Comparison of ENCODE assay signal across 7 cellular contexts in the genomic region with DNA sequence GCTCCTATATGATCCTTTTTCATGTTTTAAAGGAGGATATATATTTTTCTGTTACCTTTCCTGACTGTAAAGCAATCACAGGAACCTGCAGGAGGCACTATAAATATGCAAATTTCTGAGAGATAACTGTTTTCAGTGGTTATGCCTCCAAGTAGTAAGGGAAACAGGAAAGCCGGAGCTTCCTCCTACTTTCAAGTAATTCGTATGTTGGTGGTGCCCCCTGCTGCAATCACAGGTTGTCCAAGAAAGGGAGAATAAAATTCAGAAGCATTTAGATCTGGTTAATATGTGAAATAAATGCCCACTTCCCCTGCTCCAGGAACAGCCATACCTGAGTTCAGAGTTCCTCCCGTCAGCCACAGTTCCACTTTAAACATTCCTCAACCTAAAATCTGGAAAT. TPM values are rescaled to one million over a fixed set of nuclear protein-coding genes. Genes with fewer than 3 reads are reported as not detected.
DNase-seq lines count a peak whose midpoint lies in the region; ATAC-seq, FAIRE-seq and TF ChIP-seq lines count a peak whose summit lies in the region.

No MANE protein-coding gene starts in this region.

- TF ChIP-seq CTCF in SK-N-SH (IDR thresholded peaks at IDR 0.05) (peak; percentile 52), HepG2 (CRISPR knock-in tag; IDR thresholded peaks at IDR 0.05) (peak; percentile 47)

- no peaks in the 10 kb centered on the region for H3F3A ChIP-seq in SK-N-SH (replicated peaks; ENCODE audit: insufficient read depth)

- H3K4me2 ChIP-seq in SK-N-SH, result no peak overlapping the region
- no peak overlapping the region for H3K4me2 ChIP-seq in HepG2 (ENCODE audit: low read depth, low read length)

- H3K9ac ChIP-seq in SK-N-SH (no peak overlapping the region), HepG2 (ENCODE audit: insufficient read depth, low read depth, low read length) (no peak overlapping the region)

- H3K27ac ChIP-seq in SK-N-SH (ENCODE audit: low read depth in 2 of 2, low read length in 1 of 2) (no peak overlapping the region), HepG2 (ENCODE audit: extremely low read length, insufficient read depth, low read length) (no peak overlapping the region)

- H3K36me3 ChIP-seq in SK-N-SH (replicated peaks in 1 of 2; ENCODE audit: control insufficient read depth in 1 of 2, insufficient read depth in 2 of 2, low read length in 1 of 2), result no peaks in the 10 kb centered on the region
- H3K36me3 ChIP-seq in HepG2 (replicated peaks in 1 of 2; ENCODE audit: control insufficient read depth in 1 of 2, insufficient read depth in 2 of 2, low read length in 2 of 2), result no peaks in the 10 kb centered on the region

- no TSS peak for BruUV-seq in HepG2 (replicated peaks; lab: Mats Ljungman, UMichigan)

- CTCF ChIA-PET in SK-N-SH (lab: Yijun Ruan, JAX), result interaction anchor here (0.5 to 18.8 kb wide), 5 partner anchors 10 to 19 kb away, joined by 3 to 324 read pairs (median 3); no protein-coding TSS in a partner anchor
- CTCF ChIA-PET in HepG2 (lab: Yijun Ruan, JAX; ENCODE audit: low intra/inter-chr PET ratio, low total read pairs), result interaction anchor here (0.7 kb wide), 1 partner anchor 744 kb away, joined by 3 read pairs; no protein-coding TSS in a partner anchor

- H3K9me3 ChIP-seq in SK-N-SH (no peaks in the 10 kb centered on the region), HepG2 (ENCODE audit: low read length) (no peaks in the 10 kb centered on the region)

- ATAC-seq in HG02623 (IDR thresholded peaks at IDR 0.05; ENCODE audit: unreplicated experiment) (peak; percentile 35), HepG2 (peak; percentile 26; the same call in 1 of the 3 replicates), GM21528 (IDR thresholded peaks at IDR 0.05; ENCODE audit: low FRiP score, unreplicated experiment) (no peak)

- H3K79me2 ChIP-seq in SK-N-SH (ENCODE audit: insufficient read depth) (no peaks in the 10 kb centered on the region), HepG2 (ENCODE audit: insufficient read depth, low read length) (no peaks in the 10 kb centered on the region)

- DNase-seq in ELR (ENCODE audit: low read depth) (peak; percentile 41), SK-N-SH (no peak), HepG2 (ENCODE audit: low spot score) (peak; percentile 15), HK-2 (ENCODE audit: unreplicated experiment) (no peak)
- no peak for DNase-seq in stimulated activated CD4-positive, alpha-beta T cell treated with anti-CD3 and anti-CD28 coated beads, Interleukin-1b, Interleukin-23, amount 100 ng/mL, for 48 hours

- TF ChIP-seq RAD21 in SK-N-SH (IDR thresholded peaks at IDR 0.05; ENCODE audit: low read length), result peak; percentile 56
- TF ChIP-seq RAD21 in HepG2 (CRISPR knock-in tag; IDR thresholded peaks at IDR 0.05), result 0 out of 2 replicates have a peak, but pooled peaks have one; percentile 26

- TF ChIP-seq POLR2A in HepG2 (IDR thresholded peaks at IDR 0.05; ENCODE audit: insufficient read depth in 1 of 2, low read depth in 2 of 2, low read length in 2 of 2), result no peak

- in situ Hi-C loops in HepG2 (cut with HindIII; ENCODE audit: extremely low pct_ligation_motif_present, low pct_unique_long_range_greater_than_20kb), result no loop called here

- H4K20me1 ChIP-seq in SK-N-SH (ENCODE audit: insufficient read depth), result no peaks in the 10 kb centered on the region
- no peaks in the 10 kb centered on the region for H4K20me1 ChIP-seq in HepG2 (ENCODE audit: insufficient read depth, low read length)

- H2AFZ ChIP-seq in SK-N-SH (ENCODE audit: low read depth), result no peak overlapping the region
- H2AFZ ChIP-seq in HepG2 (ENCODE audit: low read length), result no peak overlapping the region

- H3K4me3 ChIP-seq in SK-N-SH (ENCODE audit: low read depth in 2 of 2, low read length in 1 of 2), result no peak overlapping the region
- no peak overlapping the region for H3K4me3 ChIP-seq in HepG2 (replicated peaks in 1 of 3; ENCODE audit: insufficient read depth in 1 of 3, low read depth in 2 of 3, low read length in 3 of 3)

- no peak for TF ChIP-seq EP300 in SK-N-SH (IDR thresholded peaks at IDR 0.05; ENCODE audit: borderline replicate concordance in 1 of 2, low read depth in 1 of 2, low read length in 1 of 2)
- no peak for TF ChIP-seq EP300 in HepG2 (IDR thresholded peaks at IDR 0.05; ENCODE audit: low read depth in 2 of 2, low read length in 2 of 2)
- no peak for TF ChIP-seq EP300 in HepG2 (CRISPR knock-in tag; IDR thresholded peaks at IDR 0.05; ENCODE audit: borderline replicate concordance)

- intact Hi-C loops in HepG2 (cut with micrococcal nuclease; ENCODE audit: unreplicated experiment), result loop anchor here (5.0 kb wide), 1 partner anchor 1263 kb away; no protein-coding TSS in a partner anchor

- H3K4me1 ChIP-seq in SK-N-SH (ENCODE audit: control insufficient read depth in 1 of 2, insufficient read depth in 2 of 2, low read depth in 1 of 2, low read length in 1 of 2) (peaks cover 0 to 7% of the 10 kb centered on the region in 2 experiments; a peak in 2 of 4 replicates), HepG2 (ENCODE audit: insufficient read depth, low read length) (no peaks in the 10 kb centered on the region)

- H3K9me2 ChIP-seq in SK-N-SH, result no peaks in the 10 kb centered on the region

- POLR2A ChIA-PET in SK-N-SH (lab: Yijun Ruan, JAX) (no interaction called here), HepG2 (lab: Yijun Ruan, JAX) (no interaction called here)

- H3K27me3 ChIP-seq in SK-N-SH (ENCODE audit: insufficient read depth) (peaks cover 38% of the 10 kb centered on the region), HepG2 (ENCODE audit: control insufficient read depth in 1 of 2, insufficient read depth in 2 of 2, low read length in 2 of 2) (peaks cover 4 to 35% of the 10 kb centered on the region in 2 experiments)

- FAIRE-seq in HepG2 (lab: Jason Lieb, UNC), result no peak

- WGBS in SK-N-SH (ENCODE audit: low lambda C conversion rate), result 18% methylated on average over 3 of the region's 3 CpGs
- WGBS in HepG2 (ENCODE audit: low lambda C conversion rate), result 3% methylated on average over 3 of the region's 3 CpGs

TF ChIP-seq in SK-N-SH, 30 proteins besides CTCF, POLR2A, EP300 and RAD21 (continues in another document):
- TF ChIP-seq NRF1 (IDR thresholded peaks at IDR 0.05; ENCODE audit: low read depth, low read length), result no peak
- TF ChIP-seq SMC3 (IDR thresholded peaks at IDR 0.05; ENCODE audit: low read depth, low read length), result no peak
- TF ChIP-seq SIN3A (IDR thresholded peaks at IDR 0.05; ENCODE audit: borderline replicate concordance, low read depth, low read length), result no peak
- no peak for TF ChIP-seq TEAD4 (IDR thresholded peaks at IDR 0.05; ENCODE audit: borderline replicate concordance, insufficient read depth)
- TF ChIP-seq GABPA (IDR thresholded peaks at IDR 0.05; ENCODE audit: low read depth), result no peak
- TF ChIP-seq TAF1 (IDR thresholded peaks at IDR 0.05; ENCODE audit: borderline replicate concordance, low read depth, low read length), result no peak
- no peak for TF ChIP-seq NFIC (IDR thresholded peaks at IDR 0.05; ENCODE audit: borderline replicate concordance)
- TF ChIP-seq MXI1 (IDR thresholded peaks at IDR 0.05; ENCODE audit: low read depth, low read length), result no peak
- TF ChIP-seq FOSL2 (IDR thresholded peaks at IDR 0.05; ENCODE audit: borderline replicate concordance, low read depth), result no peak
- TF ChIP-seq TCF12 (IDR thresholded peaks at IDR 0.05), result no peak
- no peak for TF ChIP-seq RFX5 (IDR thresholded peaks at IDR 0.05; ENCODE audit: low read length)

TF ChIP-seq in HepG2, 621 proteins besides CTCF, POLR2A, EP300 and RAD21 (continues in another document):
- TF ChIP-seq SNAPC2 (CRISPR knock-in tag; IDR thresholded peaks at IDR 0.05) (no peak), HINFP (CRISPR knock-in tag; IDR thresholded peaks at IDR 0.05; ENCODE audit: low read depth) (no peak), RFX5 (IDR thresholded peaks at IDR 0.05; ENCODE audit: low read depth, low read length) (no peak), MTF1 (CRISPR knock-in tag; IDR thresholded peaks at IDR 0.05) (no peak), ZFP36 (IDR thresholded peaks at IDR 0.05; ENCODE audit: borderline replicate concordance, low read depth, low read length, partially characterized antibody) (no peak)

RNA-seq across cellular contexts. Expression of gene BCL11A, which starts 12.0 kb away (rescaled TPM):
- polyA plus RNA-seq in SK-N-SH (2012; rRNA removed) (1.9 and 2.4 TPM in 2 replicates), HepG2 (2011; rRNA removed) (not detected in 2 replicates)
- polyA plus RNA-seq in SK-N-SH (2012; cell fraction: cytosol; rRNA removed), result 1.8 and 2.3 TPM in 2 replicates
- 3.6 and 5.5 TPM in 2 replicates for polyA plus RNA-seq in SK-N-SH (2012; cell fraction: nucleus; rRNA removed)
- total RNA-seq in HepG2 (2016; rRNA removed; fragmentation: Illumina TruSeq; extraction: Trizol), result not detected in 2 replicates
- total RNA-seq in HepG2 (2016; cell fraction: cytosol; rRNA removed; fragmentation: Illumina TruSeq; extraction: Trizol; ENCODE audit: low read depth), result not detected in 2 replicates
- total RNA-seq in HepG2 (2016; cell fraction: insoluble cytoplasmic fraction; rRNA removed; fragmentation: Illumina TruSeq; extraction: Trizol), result not detected in 2 replicates
- total RNA-seq in HepG2 (2016; cell fraction: membrane; rRNA removed; fragmentation: Illumina TruSeq; extraction: Trizol), result not detected in 2 replicates
- not detected in 2 replicates for total RNA-seq in HepG2 (2016; cell fraction: nucleus; rRNA removed; fragmentation: Illumina TruSeq; extraction: Trizol)
- polyA plus RNA-seq in HepG2 (2011; cell fraction: cytosol; rRNA removed), result not detected in 2 replicates
- polyA plus RNA-seq in HepG2 (2011; cell fraction: nucleus; rRNA removed), result 0.05 TPM in 1 of 2 replicates, not detected in the other
- not detected in 2 replicates for polyA plus RNA-seq in HepG2 (2012)
- not detected in 2 replicates for polyA plus RNA-seq in HepG2 (2016; cell fraction: cytosol; fragmentation: Illumina TruSeq; extraction: Trizol; ENCODE audit: low read depth)
- polyA plus RNA-seq in HepG2 (2016; cell fraction: insoluble cytoplasmic fraction; fragmentation: Illumina TruSeq; extraction: Trizol; ENCODE audit: low read depth), result not detected in 2 replicates
- not detected in 2 replicates for polyA plus RNA-seq in HepG2 (2016; cell fraction: membrane; fragmentation: Illumina TruSeq; extraction: Trizol; ENCODE audit: low read depth)
- polyA plus RNA-seq in HepG2 (2016; cell fraction: nucleus; fragmentation: Illumina TruSeq; extraction: Trizol; ENCODE audit: insufficient read depth, low read depth), result not detected in 2 replicates
- polyA minus RNA-seq in HepG2 (2011; rRNA and poly(A)+ RNA removed; ENCODE audit: low replicate concordance), result 0.07 TPM in 1 of 2 replicates, not detected in the other
- polyA minus RNA-seq in HepG2 (2011; cell fraction: cytosol; rRNA and poly(A)+ RNA removed), result not detected in 2 replicates
- polyA minus RNA-seq in HepG2 (2011; cell fraction: nucleus; rRNA and poly(A)+ RNA removed), result not detected in 2 replicates

Comparison
In these comparisons a context has a peak if more than half of its experiments do, and no peak if none do; other contexts are left out.
1. DNase-seq: peak in ELR (single experiment) and HepG2 (single experiment); none in SK-N-SH (single experiment), HK-2 (single experiment) and stimulated activated CD4-positive, alpha-beta T cell treated with anti-CD3 and anti-CD28 coated beads, Interleukin-1b, Interleukin-23, amount 100 ng/mL, for 48 hours (single experiment).